ENCODE assay signal across 8 cellular contexts in the genomic region with DNA sequence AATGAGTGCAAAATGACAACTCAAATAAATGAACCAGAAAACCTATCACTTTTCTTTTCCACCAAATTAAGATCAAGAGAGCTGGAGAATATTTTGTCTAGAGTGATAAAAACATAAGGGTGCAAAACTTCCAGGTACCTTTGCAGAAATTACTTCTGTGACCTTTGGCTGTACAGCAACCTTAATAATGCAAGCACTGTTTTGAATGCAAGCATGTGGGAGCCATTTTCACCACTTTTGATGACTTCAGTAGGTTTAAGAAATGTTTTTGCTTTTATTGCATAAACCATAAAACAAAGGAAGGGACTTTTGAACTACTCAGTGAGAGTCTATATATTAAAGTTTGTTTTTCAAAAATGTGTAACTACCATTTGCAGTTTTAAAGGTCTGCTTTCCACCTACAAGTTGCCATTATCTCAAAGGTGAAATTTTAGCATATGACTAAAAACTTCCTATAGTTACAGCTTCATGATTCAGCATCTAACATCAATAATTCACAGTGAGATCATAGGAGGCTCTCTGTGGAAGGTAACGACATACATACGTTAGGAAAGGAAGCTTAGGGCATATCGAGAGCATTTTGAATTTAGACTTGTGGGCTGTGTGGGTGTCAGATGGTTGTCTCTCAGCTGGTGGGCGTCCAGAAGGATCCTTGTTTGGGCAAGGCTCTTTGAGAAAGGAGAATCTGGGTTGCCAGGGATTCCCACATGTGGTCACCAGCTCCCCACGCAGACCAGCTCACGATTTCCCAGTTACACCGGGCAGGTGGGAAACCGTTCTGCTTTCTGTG. TPM values are rescaled to one million over a fixed set of nuclear protein-coding genes. Genes with fewer than 3 reads are reported as not detected.
DNase-seq lines count a peak whose midpoint lies in the region; ATAC-seq and TF ChIP-seq lines count a peak whose summit lies in the region.

No MANE protein-coding gene starts in this region.

- no peak overlapping the region for H2AK5ac ChIP-seq in mesendoderm (ENCODE audit: low read length)

- no peak overlapping the region for H2BK15ac ChIP-seq in mesendoderm (replicated peaks; ENCODE audit: low read depth)

- peak overlapping the region in 3 of 4 donors; percentile 77 to 89 (median 82) for H3K4me3 ChIP-seq in Peyer's patch
- peak overlapping the region; percentile 37 for H3K4me3 ChIP-seq in astrocyte of the spinal cord (ENCODE audit: low read depth, low read length)
- no peak overlapping the region for H3K4me3 ChIP-seq in mesendoderm (ENCODE audit: low read length)

- H3K4me1 ChIP-seq in Peyer's patch (peaks cover 0 to 30% (median 6%) of the 10 kb centered on the region in 4 donors), mesendoderm (ENCODE audit: control insufficient read depth, low read depth, low read length) (no peaks in the 10 kb centered on the region)

- H3K23ac ChIP-seq in mesendoderm (ENCODE audit: low read length): no peak overlapping the region

- no peak overlapping the region for H2BK120ac ChIP-seq in mesendoderm (ENCODE audit: low read depth, low read length)

- peak overlapping the region; percentile 27 for H3K9ac ChIP-seq in mesendoderm (ENCODE audit: low read length)

- H3K56ac ChIP-seq in mesendoderm (ENCODE audit: low read length): peak overlapping the region; percentile 51

- H3K4ac ChIP-seq in mesendoderm (ENCODE audit: low read depth, low read length): no peak overlapping the region

- ATAC-seq in stimulated activated naive CD8-positive, alpha-beta T cell treated with anti-CD3 and anti-CD28 coated beads, Interleukin-15, Interleukin-2, amounts not matched to agents 100 U/mL and 50 U/mL, for 24 hours: peak; percentile 37
- no peak for ATAC-seq in HG03439 (IDR thresholded peaks at IDR 0.05; ENCODE audit: unreplicated experiment)
- no peak for ATAC-seq in HG03432 (IDR thresholded peaks at IDR 0.05; ENCODE audit: unreplicated experiment)
- ATAC-seq in HG03457 (IDR thresholded peaks at IDR 0.05; ENCODE audit: unreplicated experiment): no peak

- no peak overlapping the region for H3K4me2 ChIP-seq in mesendoderm (ENCODE audit: low read length)

- in situ Hi-C loops in astrocyte of the spinal cord (cut with HindIII; ENCODE audit: low sequenced_read_pairs): no loop called here

- H3K36me3 ChIP-seq in Peyer's patch (peaks cover 0 to 16% (median 3%) of the 10 kb centered on the region in 3 donors), mesendoderm (ENCODE audit: control insufficient read depth, insufficient read depth, low read length) (no peaks in the 10 kb centered on the region)

- peaks cover 4% of the 10 kb centered on the region for H3K79me1 ChIP-seq in mesendoderm (ENCODE audit: low read length)

- TF ChIP-seq CTCF in Peyer's patch (IDR thresholded peaks at IDR 0.05) (no peak), astrocyte of the spinal cord (IDR thresholded peaks at IDR 0.05; ENCODE audit: low read depth, low read length) (no peak)

- H3K27ac ChIP-seq in Peyer's patch (peak overlapping the region; percentile 67 to 99 (median 86)), mesendoderm (ENCODE audit: low read depth, low read length) (no peak overlapping the region)

- H4K5ac ChIP-seq in mesendoderm (ENCODE audit: low read length): no peak overlapping the region

- peaks cover 20% of the 10 kb centered on the region for H3K79me2 ChIP-seq in mesendoderm (ENCODE audit: control insufficient read depth, insufficient read depth, low read length)

- peak in 1 of 2 donors; percentile 29 for TF ChIP-seq POLR2A in Peyer's patch (IDR thresholded peaks at IDR 0.05)

- no peak overlapping the region for H4K8ac ChIP-seq in mesendoderm (ENCODE audit: low read depth, low read length)

- H3K9me3 ChIP-seq in Peyer's patch: no peaks in the 10 kb centered on the region

- no peak overlapping the region for H2BK5ac ChIP-seq in mesendoderm (ENCODE audit: low read length)

- no CpG with 5 or more reads among the region's 8 CpGs for WGBS in mesendoderm (ENCODE audit: extremely low coverage, insufficient coverage, low lambda C conversion rate)

- DNase-seq in ELR (ENCODE audit: low read depth) (peak; percentile 90), Peyer's patch (peak in 1 of 3 donors; percentile 47), astrocyte of the spinal cord (ENCODE audit: low read depth, low spot score) (peak; percentile 55), mesendoderm (no peak)
- DNase-seq in stimulated activated naive CD8-positive, alpha-beta T cell treated with anti-CD3 and anti-CD28 coated beads, Interleukin-15, Interleukin-2, amounts not matched to agents 100 U/mL and 50 U/mL, for 24 hours: peak; percentile 58

- no peak overlapping the region for H3K18ac ChIP-seq in mesendoderm (ENCODE audit: low read length)

- no peaks in the 10 kb centered on the region for H3K27me3 ChIP-seq in Peyer's patch
- no peaks in the 10 kb centered on the region for H3K27me3 ChIP-seq in mesendoderm (ENCODE audit: insufficient read depth, low read length, poor library complexity)

RNA-seq across cellular contexts. Expression of a gene that starts 1.1 kb away (rescaled TPM):
- total RNA-seq in Peyer's patch: 10 to 100 TPM; 22.3 to 73.7 (median 55.1) TPM
- polyA plus RNA-seq in mesendoderm (2013, experiment 1 of 2): 33.2 TPM
- polyA plus RNA-seq in mesendoderm (2013, experiment 2 of 2): 33.5 TPM
